ENCODE assay signal across 27 cellular contexts in the genomic region with DNA sequence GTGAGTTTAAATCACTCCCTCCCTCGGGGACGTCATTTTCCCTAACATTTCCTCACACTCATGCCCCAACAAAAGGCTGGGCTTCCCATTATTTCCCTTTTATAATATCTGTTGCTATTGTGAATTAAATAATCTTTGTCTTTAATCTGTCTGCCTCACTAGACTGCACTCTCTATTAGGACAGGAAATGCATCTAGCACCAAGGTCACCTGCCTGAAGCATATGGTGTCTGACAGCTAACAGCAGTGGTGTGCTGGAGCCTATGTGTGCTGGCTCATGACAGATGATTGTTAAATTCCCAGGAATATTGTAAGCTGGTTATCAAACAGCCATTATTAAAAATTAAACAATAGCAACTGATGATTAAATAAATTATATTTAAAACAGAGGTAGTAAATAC.
"Had no signal": no experiment of that assay in that cellular context is flagged by ENCODE, and none has a peak within 500 bp of the region (broad histone marks: within the 10 kb centered on the region; RNA-seq: fewer than 3 reads in every experiment).

No MANE protein-coding gene starts in this region.

- H3K79me2 ChIP-seq: parathyroid adenoma had no signal

- H3K4me1 Mint-ChIP-seq: nephron; neural progenitor cell; stimulated activated effector memory CD8-positive, alpha-beta T cell treated with anti-CD3 and anti-CD28 coated beads, Interleukin-12 subunit alpha, Interleukin-12 subunit beta, amount 100 ng/mL, for 72 hours; stimulated activated naive B cell treated with anti-CD40 and anti-IgM and Interleukin-4, amounts not matched to agents 10 μg/mL and 1 μg/mL and 100 μg/mL, for 72 hours had no signal

- ATAC-seq: psoas muscle; right cardiac atrium; right lobe of liver; stimulated activated effector memory CD8-positive, alpha-beta T cell treated with anti-CD3 and anti-CD28 coated beads, Interleukin-12 subunit alpha, Interleukin-12 subunit beta, amount 100 ng/mL, for 72 hours; stimulated activated naive B cell treated with anti-CD40 and anti-IgM and Interleukin-4, amounts not matched to agents 10 μg/mL and 1 μg/mL and 100 μg/mL, for 72 hours had no signal

- H3K4me1 ChIP-seq: neural progenitor cell, parathyroid adenoma, psoas muscle, right lobe of liver, sigmoid colon, stomach, thyroid gland, tibial nerve, upper lobe of left lung, vagina had no signal

- H3K27me3 ChIP-seq: neural progenitor cell, ovary, right lobe of liver, sigmoid colon, stomach, thyroid gland, tibial nerve, upper lobe of left lung, vagina had no signal

- H3K4me2 ChIP-seq: neural progenitor cell had no signal

- H3K4me3 Mint-ChIP-seq: nephron; neural progenitor cell; stimulated activated effector memory CD8-positive, alpha-beta T cell treated with anti-CD3 and anti-CD28 coated beads, Interleukin-12 subunit alpha, Interleukin-12 subunit beta, amount 100 ng/mL, for 72 hours; stimulated activated naive B cell treated with anti-CD40 and anti-IgM and Interleukin-4, amounts not matched to agents 10 μg/mL and 1 μg/mL and 100 μg/mL, for 72 hours; stimulated activated naive CD8-positive, alpha-beta T cell treated with anti-CD3 and anti-CD28 coated beads, Interleukin-15, Interleukin-2, amounts not matched to agents 100 ng/mL and 50 ng/mL, for 24 hours had no signal

- H3K9ac ChIP-seq: neural progenitor cell, parathyroid adenoma had no signal

- H3K9me3 Mint-ChIP-seq: neural progenitor cell; stimulated activated effector memory CD8-positive, alpha-beta T cell treated with anti-CD3 and anti-CD28 coated beads, Interleukin-12 subunit alpha, Interleukin-12 subunit beta, amount 100 ng/mL, for 72 hours; stimulated activated naive B cell treated with anti-CD40 and anti-IgM and Interleukin-4, amounts not matched to agents 10 μg/mL and 1 μg/mL and 100 μg/mL, for 72 hours; stimulated activated naive CD8-positive, alpha-beta T cell treated with anti-CD3 and anti-CD28 coated beads, Interleukin-15, Interleukin-2, amounts not matched to agents 100 ng/mL and 50 ng/mL, for 24 hours had no signal

- H3K36me3 Mint-ChIP-seq: neural progenitor cell; stimulated activated effector memory CD8-positive, alpha-beta T cell treated with anti-CD3 and anti-CD28 coated beads, Interleukin-12 subunit alpha, Interleukin-12 subunit beta, amount 100 ng/mL, for 72 hours; stimulated activated naive B cell treated with anti-CD40 and anti-IgM and Interleukin-4, amounts not matched to agents 10 μg/mL and 1 μg/mL and 100 μg/mL, for 72 hours had no signal

- H3K27ac Mint-ChIP-seq: nephron; neural progenitor cell; progenitor cell of endocrine pancreas; stimulated activated effector memory CD8-positive, alpha-beta T cell treated with anti-CD3 and anti-CD28 coated beads, Interleukin-12 subunit alpha, Interleukin-12 subunit beta, amount 100 ng/mL, for 72 hours; stimulated activated naive B cell treated with anti-CD40 and anti-IgM and Interleukin-4, amounts not matched to agents 10 μg/mL and 1 μg/mL and 100 μg/mL, for 72 hours; stimulated activated naive CD8-positive, alpha-beta T cell treated with anti-CD3 and anti-CD28 coated beads, Interleukin-15, Interleukin-2, amounts not matched to agents 100 ng/mL and 50 ng/mL, for 24 hours had no signal

- H3K36me3 ChIP-seq: neural progenitor cell, ovary, right lobe of liver, sigmoid colon, stomach, thoracic aorta, thyroid gland, tibial nerve, upper lobe of left lung, vagina had no signal

- H3K4me3 ChIP-seq: neural progenitor cell, ovary, psoas muscle, right lobe of liver, sigmoid colon, stomach, thoracic aorta, thyroid gland, tibial nerve, upper lobe of left lung, vagina had no signal

- DNase-seq: occipital lobe; ovary; posterior cingulate gyrus; psoas muscle; right cardiac atrium; right lobe of liver; sigmoid colon; small intestine; stimulated activated CD4-positive, alpha-beta T cell treated with anti-CD3 and anti-CD28 coated beads, Interleukin-15, amount 100 ng/mL, for 24 hours; stimulated activated CD4-positive, alpha-beta T cell treated with anti-CD3 and anti-CD28 coated beads, Interleukin-2, amount 100 ng/mL, for 24 hours; stimulated activated CD4-positive, alpha-beta T cell treated with anti-CD3 and anti-CD28 coated beads, Interleukin-2, amount 100 ng/mL, for 48 hours; stimulated activated CD4-positive, alpha-beta T cell treated with anti-CD3 and anti-CD28 coated beads, Interleukin-4, amount 100 ng/mL, for 24 hours; stimulated activated naive B cell treated with anti-CD40 and anti-IgM and Interleukin-4, amounts not matched to agents 10 μg/mL and 1 μg/mL and 100 μg/mL, for 72 hours; stimulated activated naive CD4-positive, alpha-beta T cell treated with Interleukin-2 at 50 U/mL for 16 hours; stomach; thyroid gland; trophoblast cell; upper lobe of left lung had no signal

- H3K27me3 Mint-ChIP-seq: progenitor cell of endocrine pancreas; stimulated activated naive B cell treated with anti-CD40 and anti-IgM and Interleukin-4, amounts not matched to agents 10 μg/mL and 1 μg/mL and 100 μg/mL, for 72 hours; stimulated activated naive CD8-positive, alpha-beta T cell treated with anti-CD3 and anti-CD28 coated beads, Interleukin-15, Interleukin-2, amounts not matched to agents 100 ng/mL and 50 ng/mL, for 24 hours had no signal

- H3K27ac ChIP-seq: neural progenitor cell, ovary, parathyroid adenoma, psoas muscle, right lobe of liver, sigmoid colon, stomach, thoracic aorta, thyroid gland, tibial nerve, upper lobe of left lung, vagina had no signal

- H3K9me3 ChIP-seq: ovary, psoas muscle, right lobe of liver, sigmoid colon, stomach, thoracic aorta, thyroid gland, tibial nerve, upper lobe of left lung, vagina had no signal

- H2AFZ ChIP-seq: neural progenitor cell, parathyroid adenoma had no signal
